In genomic region chr1:208108646-208109330, GRCh38 we compare ENCODE assay signal across 22 cellular contexts.
DNase-seq lines count a peak whose midpoint lies in the region; ATAC-seq and TF ChIP-seq lines count a peak whose summit lies in the region.
"Had no signal": no experiment of that assay in that cellular context is flagged by ENCODE, and none has a peak within 500 bp of the region (broad histone marks: within the 10 kb centered on the region; RNA-seq: fewer than 3 reads in every experiment).

No MANE protein-coding gene starts in this region.

- H2BK20ac ChIP-seq in IMR-90 (ENCODE audit: low read depth, low read length), result no peak overlapping the region

- no peak overlapping the region for H4K8ac ChIP-seq in IMR-90 (ENCODE audit: low read depth in 2 of 2, low read length in 2 of 2)

- ATAC-seq in IMR-90 (ENCODE audit: low read depth), result no peak
- ATAC-seq in RWPE2 (ENCODE audit: low read depth), result no peak
- no peak for ATAC-seq in activated naive CD4-positive, alpha-beta T cell treated with anti-CD3 and anti-CD28 coated beads, Interleukin-2, amount 50 U/mL, for 72 hours
- no peak for ATAC-seq in upper lobe of left lung (ENCODE audit: low FRiP score in 2 of 2)
- ATAC-seq: stimulated activated effector memory CD8-positive, alpha-beta T cell treated with anti-CD3 and anti-CD28 coated beads, Interleukin-12 subunit alpha, Interleukin-12 subunit beta, amount 100 ng/mL, for 72 hours had no signal

- H3K9me3 ChIP-seq in IMR-90 (ENCODE audit: control insufficient read depth, insufficient read depth, low read length) (no peaks in the 10 kb centered on the region), RWPE2 (ENCODE audit: severe bottlenecking) (no peaks in the 10 kb centered on the region), upper lobe of left lung (no peaks in the 10 kb centered on the region)
- H3K9me3 ChIP-seq: BLaER1 treated with 17β-estradiol and CSF1 and Interleukin-3, amounts not matched to agents 10 nM and 100 nM; HAP-1 had no signal

- no peaks in the 10 kb centered on the region for H4K20me1 ChIP-seq in IMR-90 (ENCODE audit: insufficient read depth, low read length)
- H4K20me1 ChIP-seq: BLaER1 treated with 17β-estradiol and CSF1 and Interleukin-3, amounts not matched to agents 10 nM and 100 nM had no signal

- no peak overlapping the region for H2AFZ ChIP-seq in IMR-90 (replicated peaks; ENCODE audit: low read length, poor library complexity)

- peaks cover 4% of the 10 kb centered on the region for H3K36me3 Mint-ChIP-seq in nephron (ENCODE audit: low read depth)
- no peaks in the 10 kb centered on the region for H3K36me3 Mint-ChIP-seq in activated naive CD4-positive, alpha-beta T cell treated with anti-CD3 and anti-CD28 coated beads, Interleukin-2, amount 50 U/mL, for 72 hours
- H3K36me3 Mint-ChIP-seq: activated naive CD8-positive, alpha-beta T cell; stimulated activated effector memory CD8-positive, alpha-beta T cell treated with anti-CD3 and anti-CD28 coated beads, Interleukin-12 subunit alpha, Interleukin-12 subunit beta, amount 100 ng/mL, for 72 hours had no signal

- peaks cover 9% of the 10 kb centered on the region for H3K27me3 Mint-ChIP-seq in nephron (ENCODE audit: low read depth)
- H3K27me3 Mint-ChIP-seq: activated naive CD8-positive, alpha-beta T cell; central memory CD8-positive, alpha-beta T cell had no signal

- H3K27ac Mint-ChIP-seq in nephron, result peak overlapping the region; percentile 28 to 63 (median 48)
- H3K27ac Mint-ChIP-seq in activated naive CD4-positive, alpha-beta T cell treated with anti-CD3 and anti-CD28 coated beads, Interleukin-2, amount 50 U/mL, for 72 hours, result peak overlapping the region in 1 of 2 donors; percentile 44
- H3K27ac Mint-ChIP-seq: activated naive CD8-positive, alpha-beta T cell; activated T-helper 2 cell treated with anti-CD3 and anti-CD28 coated beads, Interferon-gamma antibody, Interleukin-2, Interleukin-4, amounts not matched to agents 10 μg/mL and 5 μg/mL and 100 μg/mL, durations not matched to agents 14 hours and 24 hours and 36 hours; stimulated activated effector memory CD8-positive, alpha-beta T cell treated with anti-CD3 and anti-CD28 coated beads, Interleukin-12 subunit alpha, Interleukin-12 subunit beta, amount 100 ng/mL, for 72 hours; T-helper 2 cell treated with Interferon-gamma antibody and Interleukin-4, amounts not matched to agents 5 μg/mL and 100 μg/mL, for 36 hours had no signal

- TF ChIP-seq EP300 in upper lobe of left lung (IDR thresholded peaks at IDR 0.05), result no peak

- H3K9me3 Mint-ChIP-seq in nephron, result no peaks in the 10 kb centered on the region
- no peaks in the 10 kb centered on the region for H3K9me3 Mint-ChIP-seq in activated naive CD4-positive, alpha-beta T cell treated with anti-CD3 and anti-CD28 coated beads, Interleukin-2, amount 50 U/mL, for 72 hours
- H3K9me3 Mint-ChIP-seq: activated T-helper 2 cell treated with anti-CD3 and anti-CD28 coated beads, Interferon-gamma antibody, Interleukin-2, Interleukin-4, amounts not matched to agents 10 μg/mL and 5 μg/mL and 100 μg/mL, durations not matched to agents 14 hours and 24 hours and 36 hours; central memory CD8-positive, alpha-beta T cell; stimulated activated effector memory CD8-positive, alpha-beta T cell treated with anti-CD3 and anti-CD28 coated beads, Interleukin-12 subunit alpha, Interleukin-12 subunit beta, amount 100 ng/mL, for 72 hours; T-helper 2 cell treated with Interferon-gamma antibody and Interleukin-4, amounts not matched to agents 5 μg/mL and 100 μg/mL, for 36 hours had no signal

- no peak overlapping the region for H3K23ac ChIP-seq in IMR-90 (ENCODE audit: low read depth, low read length)

- peaks cover 3% of the 10 kb centered on the region; the same call in 1 of the 2 replicates for H3K9me1 ChIP-seq in IMR-90 (ENCODE audit: insufficient read depth, low read length)

- H4K5ac ChIP-seq in IMR-90 (ENCODE audit: low read depth, low read length), result no peak overlapping the region

- H3K4me2 ChIP-seq in IMR-90 (ENCODE audit: low read depth, low read length), result no peak overlapping the region
- H3K4me2 ChIP-seq: BLaER1 treated with 17β-estradiol and CSF1 and Interleukin-3, amounts not matched to agents 10 nM and 100 nM had no signal

- peak overlapping the region; percentile 19; the same call in 1 of the 2 replicates for H3K14ac ChIP-seq in IMR-90 (replicated peaks; ENCODE audit: low read depth, low read length)

- no peak overlapping the region for H4K91ac ChIP-seq in IMR-90 (ENCODE audit: insufficient read depth, low read depth, low read length)

- TF ChIP-seq CTCF in 22Rv1 (IDR thresholded peaks at IDR 0.05) (no peak), IMR-90 (conservative IDR thresholded peaks at IDR 0.05; ENCODE audit: low read depth, low read length) (no peak), RWPE2 (IDR thresholded peaks at IDR 0.05; ENCODE audit: poor library complexity, severe bottlenecking) (no peak), nephron (IDR thresholded peaks at IDR 0.05; ENCODE audit: unreplicated experiment in 3 of 3) (no peak), upper lobe of left lung (IDR thresholded peaks at IDR 0.05) (no peak)

- H2BK5ac ChIP-seq in IMR-90 (ENCODE audit: low read depth, low read length, poor library complexity, severe bottlenecking), result no peak overlapping the region

- H3K79me1 ChIP-seq in IMR-90 (ENCODE audit: low read depth in 1 of 2, low read length in 2 of 2), result no peaks in the 10 kb centered on the region

- H2BK15ac ChIP-seq in IMR-90 (ENCODE audit: low read depth, low read length), result no peak overlapping the region; the same call in 2 of the 3 replicates

- H3K9ac ChIP-seq in IMR-90 (ENCODE audit: low read depth, low read length), result no peak overlapping the region
- H3K9ac ChIP-seq: BLaER1 treated with 17β-estradiol and CSF1 and Interleukin-3, amounts not matched to agents 10 nM and 100 nM had no signal

- peaks cover 89% of the 10 kb centered on the region for H3K4me1 Mint-ChIP-seq in nephron
- H3K4me1 Mint-ChIP-seq: central memory CD8-positive, alpha-beta T cell; stimulated activated effector memory CD8-positive, alpha-beta T cell treated with anti-CD3 and anti-CD28 coated beads, Interleukin-12 subunit alpha, Interleukin-12 subunit beta, amount 100 ng/mL, for 72 hours had no signal

- H2AK9ac ChIP-seq in IMR-90 (replicated peaks; ENCODE audit: low read depth, low read length, poor library complexity), result peak overlapping the region; percentile 18

- H3K4me3 ChIP-seq in IMR-90 (ENCODE audit: insufficient read depth, low read depth, low read length) (no peak overlapping the region), RWPE2 (ENCODE audit: severe bottlenecking) (no peak overlapping the region), upper lobe of left lung (no peak overlapping the region)
- H3K4me3 ChIP-seq: BLaER1 treated with 17β-estradiol and CSF1 and Interleukin-3, amounts not matched to agents 10 nM and 100 nM; HAP-1; SK-N-MC had no signal

- H3K27ac ChIP-seq in 22Rv1 (peak overlapping the region; percentile 17; the same call in 1 of the 2 replicates), IMR-90 (ENCODE audit: insufficient read depth, low read length) (no peak overlapping the region), RWPE2 (ENCODE audit: poor library complexity, severe bottlenecking) (peak overlapping the region; percentile 87), upper lobe of left lung (no peak overlapping the region)
- H3K27ac ChIP-seq: BLaER1 treated with 17β-estradiol and CSF1 and Interleukin-3, amounts not matched to agents 10 nM and 100 nM; SK-N-MC had no signal

- H3K18ac ChIP-seq in IMR-90 (ENCODE audit: low read depth, low read length), result no peak overlapping the region

- no peak overlapping the region for H2BK120ac ChIP-seq in IMR-90 (ENCODE audit: low read depth, low read length)

- 93% methylated on average over 3 of the region's 5 CpGs; no CpG with 5 or more reads in 1 of the 2 experiments for WGBS in IMR-90 (ENCODE audit: extremely low coverage in 2 of 2, insufficient read length in 1 of 2), 2 experiments
- 90 to 91% methylated on average over 5 of the region's 5 CpGs for WGBS in upper lobe of left lung, 2 donors

- no peaks in the 10 kb centered on the region for H3K36me3 ChIP-seq in IMR-90 (ENCODE audit: control insufficient read depth, insufficient read depth, low read length)
- H3K36me3 ChIP-seq in RWPE2 (ENCODE audit: low read depth), result no peaks in the 10 kb centered on the region
- H3K36me3 ChIP-seq in upper lobe of left lung, result peaks cover 0 to 10% (median 4%) of the 10 kb centered on the region in 4 donors
- H3K36me3 ChIP-seq: BLaER1 treated with 17β-estradiol and CSF1 and Interleukin-3, amounts not matched to agents 10 nM and 100 nM; HAP-1 had no signal

- no TSS peak for BruUV-seq in IMR-90 (replicated peaks; lab: Mats Ljungman, UMichigan)

- CTCF ChIA-PET in IMR-90 (lab: Yijun Ruan, JAX), result no interaction called here

- intact Hi-C loops in IMR-90 (cut with micrococcal nuclease), result no loop called here

- TF ChIP-seq RAD21 in IMR-90 (IDR thresholded peaks at IDR 0.05; ENCODE audit: low read length), result no peak

- no peak overlapping the region for H3K56ac ChIP-seq in IMR-90 (ENCODE audit: extremely low read depth, insufficient read depth, low read length)

- H3K4me1 ChIP-seq in IMR-90 (ENCODE audit: control insufficient read depth, insufficient read depth, low read length) (0 out of 2 replicates have a peak, but pooled peaks cover 2% of the 10 kb centered on the region), RWPE2 (ENCODE audit: insufficient read depth, poor library complexity, severe bottlenecking) (peaks cover 19% of the 10 kb centered on the region), upper lobe of left lung (peaks cover 0 to 12% (median 3%) of the 10 kb centered on the region in 4 donors)
- H3K4me1 ChIP-seq: BLaER1 treated with 17β-estradiol and CSF1 and Interleukin-3, amounts not matched to agents 10 nM and 100 nM; HAP-1 had no signal

- dilution Hi-C loops in IMR-90 (cut with HindIII; ENCODE audit: low sequenced_read_pairs, unreplicated experiment), result no loop called here

- no peak overlapping the region for H3K4ac ChIP-seq in IMR-90 (ENCODE audit: low read depth, low read length)

- no peak for DNase-seq in IMR-90
- DNase-seq in RWPE2 (ENCODE audit: low spot score), result no peak
- DNase-seq in activated naive CD4-positive, alpha-beta T cell treated with anti-CD3 and anti-CD28 coated beads, Interleukin-2, amount 50 U/mL, for 72 hours (ENCODE audit: low spot score in 2 of 2), result no peak
- DNase-seq in T-helper 1 cell, result no peak
- DNase-seq in upper lobe of left lung, result no peak
- DNase-seq in NCI-H1930 (lab: John Stamatoyannopoulos, UW), result no peak
- DNase-seq: activated CD4-positive, alpha-beta T cell treated with anti-CD3 and anti-CD28 coated beads, Interleukin-2, amount 50 U/mL, for 1 hour; activated CD8-positive, alpha-beta memory T cell treated with anti-CD3 and anti-CD28 coated beads, Interleukin-2, amount 50 U/mL, for 48 hours; COR-L47; Karpas-422; NCI-H187 treated with DMSO at 0.1 percent for 48 hours; NK-92 treated with Interleukin-12 subunit alpha and Interleukin-12 subunit beta, amount 100 ng/mL, for 24 hours had no signal

- in situ Hi-C loops in IMR-90 (cut with MboI; ENCODE audit: low sequenced_read_pairs), result no loop called here

- TF ChIP-seq POLR2A in IMR-90 (IDR thresholded peaks at IDR 0.05; ENCODE audit: low read depth, low read length) (no peak), upper lobe of left lung (IDR thresholded peaks at IDR 0.05) (no peak)

- H3K27me3 ChIP-seq in IMR-90 (ENCODE audit: control insufficient read depth, insufficient read depth, low read length) (no peaks in the 10 kb centered on the region), RWPE2 (ENCODE audit: insufficient read depth, poor library complexity, severe bottlenecking) (no peaks in the 10 kb centered on the region), upper lobe of left lung (no peaks in the 10 kb centered on the region)
- H3K27me3 ChIP-seq: BLaER1 treated with 17β-estradiol and CSF1 and Interleukin-3, amounts not matched to agents 10 nM and 100 nM had no signal

- POLR2A ChIA-PET in IMR-90 (lab: Charles Lee; ENCODE audit: unreplicated experiment), result no interaction called here

- H3K4me3 Mint-ChIP-seq in nephron, result no peak overlapping the region
- H3K4me3 Mint-ChIP-seq: activated naive CD8-positive, alpha-beta T cell; central memory CD8-positive, alpha-beta T cell; stimulated activated effector memory CD8-positive, alpha-beta T cell treated with anti-CD3 and anti-CD28 coated beads, Interleukin-12 subunit alpha, Interleukin-12 subunit beta, amount 100 ng/mL, for 72 hours; T-helper 2 cell treated with Interferon-gamma antibody and Interleukin-4, amounts not matched to agents 5 μg/mL and 100 μg/mL, for 36 hours had no signal

- H2AK5ac ChIP-seq in IMR-90 (ENCODE audit: low read depth, low read length), result no peak overlapping the region

Comparison
In these comparisons a context has a peak if more than half of its experiments do, and no peak if none do; other contexts are left out.
1. H3K27ac ChIP-seq: peak in 22Rv1 (single experiment) and RWPE2 (single experiment); none in IMR-90 (single experiment) and upper lobe of left lung (0 of 4).